In genomic region chr2:178258916-178259315, GRCh38 we compare ENCODE assay signal across 1 cellular context.
TF ChIP-seq lines count a peak whose summit lies in the region.

No MANE protein-coding gene starts in this region.

TF ChIP-seq in endothelial cell of umbilical vein, 7 proteins besides CTCF, POLR2A, EP300 and RAD21:
- no peak for TF ChIP-seq MAX (IDR thresholded peaks at IDR 0.05; ENCODE audit: insufficient read depth, insufficient read length)
- TF ChIP-seq POLR2AphosphoS5 (IDR thresholded peaks at IDR 0.05; ENCODE audit: insufficient read depth, low read depth, low read length) = no peak
